24 cellular contexts compared by ENCODE assay signal in the genomic region with DNA sequence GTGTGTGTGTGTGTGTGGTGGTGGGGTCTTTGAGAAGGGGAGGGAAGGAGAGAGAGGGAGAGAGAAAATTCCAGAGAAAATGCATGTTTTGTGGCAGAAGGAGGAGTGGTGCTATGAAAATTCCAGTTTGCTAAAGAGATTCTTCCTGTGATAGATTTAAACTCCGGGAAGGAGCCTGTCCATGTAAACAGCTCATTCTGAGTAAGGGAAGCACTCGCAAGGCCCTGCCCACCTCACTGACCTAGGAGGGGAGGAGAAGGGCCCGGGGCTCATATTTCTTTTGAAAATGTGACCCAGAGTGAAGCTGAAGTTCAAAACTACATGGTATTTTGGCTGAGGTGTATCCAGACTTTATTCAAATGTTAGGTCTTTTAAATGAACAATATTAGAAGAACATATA. TPM values are rescaled to one million over a fixed set of nuclear protein-coding genes. Genes with fewer than 3 reads are reported as not detected.
A peak's percentile ranks its signal among the peaks of the same experiment; 100 is the strongest.
DNase-seq lines count a peak whose midpoint lies in the region; ATAC-seq and TF ChIP-seq lines count a peak whose summit lies in the region.
"Had no signal": no experiment of that assay in that cellular context is flagged by ENCODE, and none has a peak within 500 bp of the region (broad histone marks: within the 10 kb centered on the region; RNA-seq: fewer than 3 reads in every experiment).

No MANE protein-coding gene starts in this region.

- H3K27ac Mint-ChIP-seq in MCF 10A (ENCODE audit: low read depth, unreplicated experiment), result no peak overlapping the region
- no peak overlapping the region for H3K27ac Mint-ChIP-seq in activated T-cell treated with anti-CD3 and anti-CD28 coated beads, Interleukin-2, amount 50 U/mL, for 24 hours
- H3K27ac Mint-ChIP-seq in activated T-helper 1 cell treated with anti-CD3 and anti-CD28 coated beads, Interleukin-12 subunit alpha, Interleukin-12 subunit beta, Interleukin-2, Interleukin-4 antibody, amounts not matched to agents 30 ng/mL and 10 ng/mL and 1 ng/mL, durations not matched to agents 14 hours and 24 hours and 36 hours, result no peak overlapping the region
- H3K27ac Mint-ChIP-seq: activated B cell treated with CpG ODN at 0.5 μM for 24 hours; activated CD4-positive, alpha-beta memory T cell treated with anti-CD3 and anti-CD28 coated beads, Interleukin-2, amount 10 ng/mL, durations not matched to agents 7 days and 5 days; stimulated activated naive CD8-positive, alpha-beta T cell treated with anti-CD3 and anti-CD28 coated beads, Interleukin-15, amount 100 ng/mL, for 72 hours; T-helper 2 cell treated with Interferon-gamma antibody and Interleukin-4, amounts not matched to agents 5 μg/mL and 100 μg/mL, for 36 hours had no signal

- CTCF ChIA-PET in MCF 10A (lab: Yijun Ruan, JAX), result no interaction called here

- intact Hi-C loops in MCF 10A (cut with micrococcal nuclease), result no loop called here
- intact Hi-C loops in breast epithelium (cut with DNase I; ENCODE audit: low total_unique reads), result no loop called here
- intact Hi-C loops in esophagus muscularis mucosa (cut with DNase I), result no loop called here
- intact Hi-C loops in tibial artery (cut with DNase I; ENCODE audit: low total_unique reads), result no loop called here
- intact Hi-C loops in activated T-helper 1 cell treated with anti-CD3 and anti-CD28 coated beads, Interleukin-12 subunit alpha, Interleukin-12 subunit beta, Interleukin-2, Interleukin-4 antibody, amounts not matched to agents 30 ng/mL and 10 ng/mL and 1 ng/mL, durations not matched to agents 14 hours and 24 hours and 36 hours (cut with micrococcal nuclease), result no loop called here

- peaks cover 9% of the 10 kb centered on the region for H3K9me3 Mint-ChIP-seq in MCF 10A (ENCODE audit: unreplicated experiment)
- H3K9me3 Mint-ChIP-seq in activated T-cell treated with anti-CD3 and anti-CD28 coated beads, Interleukin-2, amount 50 U/mL, for 24 hours, result no peaks in the 10 kb centered on the region
- peaks cover 7% of the 10 kb centered on the region for H3K9me3 Mint-ChIP-seq in activated T-helper 1 cell treated with anti-CD3 and anti-CD28 coated beads, Interleukin-12 subunit alpha, Interleukin-12 subunit beta, Interleukin-2, Interleukin-4 antibody, amounts not matched to agents 30 ng/mL and 10 ng/mL and 1 ng/mL, durations not matched to agents 14 hours and 24 hours and 36 hours
- H3K9me3 Mint-ChIP-seq: activated B cell treated with CpG ODN at 0.5 μM for 24 hours; T-helper 2 cell treated with Interferon-gamma antibody and Interleukin-4, amounts not matched to agents 5 μg/mL and 100 μg/mL, for 36 hours had no signal

- H3K4me1 Mint-ChIP-seq in MCF 10A (ENCODE audit: insufficient read depth, unreplicated experiment), result peaks cover 11% of the 10 kb centered on the region
- no peaks in the 10 kb centered on the region for H3K4me1 Mint-ChIP-seq in activated T-cell treated with anti-CD3 and anti-CD28 coated beads, Interleukin-2, amount 50 U/mL, for 24 hours (ENCODE audit: low read depth)
- no peaks in the 10 kb centered on the region for H3K4me1 Mint-ChIP-seq in activated T-helper 1 cell treated with anti-CD3 and anti-CD28 coated beads, Interleukin-12 subunit alpha, Interleukin-12 subunit beta, Interleukin-2, Interleukin-4 antibody, amounts not matched to agents 30 ng/mL and 10 ng/mL and 1 ng/mL, durations not matched to agents 14 hours and 24 hours and 36 hours (ENCODE audit: low read depth)
- H3K4me1 Mint-ChIP-seq: activated B cell treated with CpG ODN at 0.5 μM for 24 hours; activated CD4-positive, alpha-beta memory T cell treated with anti-CD3 and anti-CD28 coated beads, Interleukin-2, amount 10 ng/mL, durations not matched to agents 7 days and 5 days; stimulated activated naive CD8-positive, alpha-beta T cell treated with anti-CD3 and anti-CD28 coated beads, Interleukin-15, amount 100 ng/mL, for 72 hours had no signal

- H3K36me3 ChIP-seq in breast epithelium (no peaks in the 10 kb centered on the region), esophagus muscularis mucosa (no peaks in the 10 kb centered on the region), muscle layer of colon (ENCODE audit: insufficient read depth, low read length) (peaks cover 4% of the 10 kb centered on the region), tibial artery (no peaks in the 10 kb centered on the region)
- H3K36me3 ChIP-seq: BE2C had no signal

- BruUV-seq in MCF 10A (replicated peaks; lab: Mats Ljungman, UMichigan), result no TSS peak

- DNase-seq in MCF 10A (ENCODE audit: unreplicated experiment) (peak; percentile 22), breast epithelium (ENCODE audit: low spot score in 2 of 2) (no peak), esophagus muscularis mucosa (ENCODE audit: extremely low spot score) (no peak), tibial artery (peak in 1 of 2 donors; percentile 26)
- no peak for DNase-seq in activated T-cell treated with anti-CD3 and anti-CD28 coated beads, Interleukin-2, amount 50 U/mL, for 24 hours
- DNase-seq in activated T-helper 1 cell treated with anti-CD3 and anti-CD28 coated beads, Interleukin-12 subunit alpha, Interleukin-12 subunit beta, Interleukin-2, Interleukin-4 antibody, amounts not matched to agents 30 ng/mL and 10 ng/mL and 1 ng/mL, durations not matched to agents 14 hours and 24 hours and 36 hours (ENCODE audit: low spot score), result no peak
- DNase-seq: 8988T; activated B cell treated with CpG ODN at 0.5 μM for 24 hours; activated CD4-positive, alpha-beta memory T cell treated with anti-CD3 and anti-CD28 coated beads, Interleukin-2, amount 10 ng/mL, durations not matched to agents 7 days and 5 days; activated naive CD4-positive, alpha-beta T cell treated with anti-CD3 and anti-CD28 coated beads, Interleukin-2, amount 50 U/mL, for 16 hours; activated T-cell treated with anti-CD3 and anti-CD28 coated beads, Interleukin-2, amount 50 U/mL, for 1 hour; GM23248; hippocampal formation; NCI-H1417 treated with DMSO at 0.1 percent for 48 hours; occipital lobe; stimulated activated CD4-positive, alpha-beta T cell treated with anti-CD3 and anti-CD28 coated beads, Interleukin-2, amount 100 ng/mL, for 48 hours; stimulated activated naive CD8-positive, alpha-beta T cell treated with anti-CD3 and anti-CD28 coated beads, Interleukin-15, amount 100 ng/mL, for 72 hours had no signal

- no peak overlapping the region for H3K27ac ChIP-seq in breast epithelium
- H3K27ac ChIP-seq in esophagus muscularis mucosa (replicated peaks in 1 of 4), result peak overlapping the region in 3 of 4 donors; percentile 66 to 79 (median 77)
- H3K27ac ChIP-seq in muscle layer of colon (ENCODE audit: low read depth, low read length), result peak overlapping the region; percentile 95
- H3K27ac ChIP-seq in tibial artery, result peak overlapping the region; percentile 64 to 78
- H3K27ac ChIP-seq: GM23248, PC-9 had no signal

- WGBS in esophagus muscularis mucosa, result 25% methylated on average over 3 of the region's 3 CpGs

- H3K4me3 ChIP-seq in breast epithelium, result no peak overlapping the region
- no peak overlapping the region for H3K4me3 ChIP-seq in esophagus muscularis mucosa
- no peak overlapping the region for H3K4me3 ChIP-seq in muscle layer of colon (ENCODE audit: low read depth in 1 of 2, low read length in 2 of 2)
- no peak overlapping the region for H3K4me3 ChIP-seq in tibial artery
- H3K4me3 ChIP-seq: coronary artery, GM23248, PC-9 had no signal

- no peaks in the 10 kb centered on the region for H3K27me3 ChIP-seq in breast epithelium
- no peaks in the 10 kb centered on the region for H3K27me3 ChIP-seq in esophagus muscularis mucosa
- H3K27me3 ChIP-seq in muscle layer of colon (ENCODE audit: control insufficient read depth in 1 of 2, insufficient read depth in 2 of 2, low read length in 2 of 2), result no peaks in the 10 kb centered on the region
- no peaks in the 10 kb centered on the region for H3K27me3 ChIP-seq in tibial artery

- H3K27me3 Mint-ChIP-seq in MCF 10A (ENCODE audit: insufficient read depth, unreplicated experiment), result no peaks in the 10 kb centered on the region
- H3K27me3 Mint-ChIP-seq in activated T-cell treated with anti-CD3 and anti-CD28 coated beads, Interleukin-2, amount 50 U/mL, for 24 hours, result peaks cover 7% of the 10 kb centered on the region
- H3K27me3 Mint-ChIP-seq in activated T-helper 1 cell treated with anti-CD3 and anti-CD28 coated beads, Interleukin-12 subunit alpha, Interleukin-12 subunit beta, Interleukin-2, Interleukin-4 antibody, amounts not matched to agents 30 ng/mL and 10 ng/mL and 1 ng/mL, durations not matched to agents 14 hours and 24 hours and 36 hours (ENCODE audit: insufficient read depth), result peaks cover 2% of the 10 kb centered on the region
- H3K27me3 Mint-ChIP-seq: activated B cell treated with CpG ODN at 0.5 μM for 24 hours; activated CD4-positive, alpha-beta memory T cell treated with anti-CD3 and anti-CD28 coated beads, Interleukin-2, amount 10 ng/mL, durations not matched to agents 7 days and 5 days had no signal

- TF ChIP-seq POLR2A in breast epithelium (IDR thresholded peaks at IDR 0.05) (no peak), esophagus muscularis mucosa (IDR thresholded peaks at IDR 0.05; ENCODE audit: low read depth) (no peak)

- no peak for TF ChIP-seq EP300 in esophagus muscularis mucosa (IDR thresholded peaks at IDR 0.05)

- no peak for ATAC-seq in HG02678 (IDR thresholded peaks at IDR 0.05; ENCODE audit: unreplicated experiment)
- ATAC-seq: stimulated activated naive CD8-positive, alpha-beta T cell treated with anti-CD3 and anti-CD28 coated beads, Interleukin-15, amount 100 ng/mL, for 72 hours had no signal

- TF ChIP-seq CTCF in MCF 10A (IDR thresholded peaks at IDR 0.05; ENCODE audit: unreplicated experiment) (no peak), breast epithelium (IDR thresholded peaks at IDR 0.05) (no peak), esophagus muscularis mucosa (IDR thresholded peaks at IDR 0.05) (no peak), tibial artery (IDR thresholded peaks at IDR 0.05) (no peak)

- no peaks in the 10 kb centered on the region for H3K36me3 Mint-ChIP-seq in MCF 10A (ENCODE audit: insufficient read depth, unreplicated experiment)
- no peaks in the 10 kb centered on the region for H3K36me3 Mint-ChIP-seq in activated T-cell treated with anti-CD3 and anti-CD28 coated beads, Interleukin-2, amount 50 U/mL, for 24 hours (ENCODE audit: low read depth)
- no peaks in the 10 kb centered on the region for H3K36me3 Mint-ChIP-seq in activated T-helper 1 cell treated with anti-CD3 and anti-CD28 coated beads, Interleukin-12 subunit alpha, Interleukin-12 subunit beta, Interleukin-2, Interleukin-4 antibody, amounts not matched to agents 30 ng/mL and 10 ng/mL and 1 ng/mL, durations not matched to agents 14 hours and 24 hours and 36 hours (ENCODE audit: low read depth)

- POLR2A ChIA-PET in MCF 10A (lab: Yijun Ruan, JAX), result no interaction called here

- H3K9ac ChIP-seq in muscle layer of colon (ENCODE audit: low read length), result no peak overlapping the region
- H3K9ac ChIP-seq: GM23248 had no signal

- H3K9me3 ChIP-seq in breast epithelium (no peaks in the 10 kb centered on the region), esophagus muscularis mucosa (no peaks in the 10 kb centered on the region), muscle layer of colon (ENCODE audit: low read length) (no peaks in the 10 kb centered on the region), tibial artery (no peaks in the 10 kb centered on the region)
- H3K9me3 ChIP-seq: BE2C had no signal

- H3K4me1 ChIP-seq in breast epithelium (no peaks in the 10 kb centered on the region), esophagus muscularis mucosa (peaks cover 17 to 59% (median 51%) of the 10 kb centered on the region in 4 donors), muscle layer of colon (ENCODE audit: insufficient read depth, low read length) (peaks cover 85% of the 10 kb centered on the region), tibial artery (peaks cover 0 to 57% (median 21%) of the 10 kb centered on the region in 4 donors)
- H3K4me1 ChIP-seq: BE2C had no signal

- no peak overlapping the region for H3K4me3 Mint-ChIP-seq in MCF 10A (ENCODE audit: unreplicated experiment)
- H3K4me3 Mint-ChIP-seq in activated T-cell treated with anti-CD3 and anti-CD28 coated beads, Interleukin-2, amount 50 U/mL, for 24 hours, result no peak overlapping the region
- H3K4me3 Mint-ChIP-seq in activated T-helper 1 cell treated with anti-CD3 and anti-CD28 coated beads, Interleukin-12 subunit alpha, Interleukin-12 subunit beta, Interleukin-2, Interleukin-4 antibody, amounts not matched to agents 30 ng/mL and 10 ng/mL and 1 ng/mL, durations not matched to agents 14 hours and 24 hours and 36 hours, result no peak overlapping the region
- H3K4me3 Mint-ChIP-seq: activated B cell treated with CpG ODN at 0.5 μM for 24 hours; activated CD4-positive, alpha-beta memory T cell treated with anti-CD3 and anti-CD28 coated beads, Interleukin-2, amount 10 ng/mL, durations not matched to agents 7 days and 5 days; stimulated activated naive CD8-positive, alpha-beta T cell treated with anti-CD3 and anti-CD28 coated beads, Interleukin-15, amount 100 ng/mL, for 72 hours; T-helper 2 cell treated with Interferon-gamma antibody and Interleukin-4, amounts not matched to agents 5 μg/mL and 100 μg/mL, for 36 hours had no signal

RNA-seq across cellular contexts. Expression of gene ADAMTSL3, which starts 41.3 kb away (rescaled TPM):
- total RNA-seq in MCF 10A (2022), result 1.2 TPM in 2 replicates
- total RNA-seq in breast epithelium, result 1 to 10 TPM; 1.8 to 3.9 (median 2.7) TPM
- 10 to 100 TPM; 16.6 to 30.0 (median 21.8) TPM for total RNA-seq in esophagus muscularis mucosa
- not detected in 2 replicates for total RNA-seq in activated T-helper 1 cell treated with anti-CD3 and anti-CD28 coated beads, Interleukin-12 subunit alpha, Interleukin-12 subunit beta, Interleukin-2, Interleukin-4 antibody, amounts not matched to agents 30 ng/mL and 10 ng/mL and 1 ng/mL, durations not matched to agents 14 hours and 24 hours and 36 hours
- total RNA-seq: activated B cell treated with CpG ODN at 0.5 μM for 24 hours; activated CD4-positive, alpha-beta memory T cell treated with anti-CD3 and anti-CD28 coated beads, Interleukin-2, amount 10 ng/mL, durations not matched to agents 7 days and 5 days; GM23248; mononuclear cell had no signal

Comparison
In these comparisons a context has a peak if more than half of its experiments do, and no peak if none do; other contexts are left out.
1. H3K27ac ChIP-seq: peak in esophagus muscularis mucosa (3 of 4), muscle layer of colon (single experiment) and tibial artery (2 of 2); none in breast epithelium (0 of 2).